Comparison of ENCODE assay signal across 22 cellular contexts in genomic region chr5:16487448-16487847, GRCh38.
"Had no signal": no experiment of that assay in that cellular context is flagged by ENCODE, and none has a peak within 500 bp of the region (broad histone marks: within the 10 kb centered on the region; RNA-seq: fewer than 3 reads in every experiment).

No MANE protein-coding gene starts in this region.

- H3K9me3 Mint-ChIP-seq: activated CD4-positive, alpha-beta memory T cell treated with anti-CD3 and anti-CD28 coated beads, Interleukin-2, amount 10 ng/mL, durations not matched to agents 7 days and 5 days; activated naive CD4-positive, alpha-beta T cell treated with anti-CD3 and anti-CD28 coated beads, Interleukin-2, amount 50 U/mL, for 72 hours; naive B cell; neural progenitor cell; stimulated activated effector memory CD8-positive, alpha-beta T cell treated with anti-CD3 and anti-CD28 coated beads, Interleukin-12 subunit alpha, Interleukin-12 subunit beta, amount 100 ng/mL, for 72 hours; stimulated activated naive CD8-positive, alpha-beta T cell treated with anti-CD3 and anti-CD28 coated beads, Interleukin-15, amount 100 ng/mL, for 72 hours; T-helper 1 cell treated with Interleukin-12 subunit alpha and Interleukin-12 subunit beta and Interleukin-4 antibody, amounts not matched to agents 30 μg/mL and 1 μg/mL, for 36 hours had no signal

- H3K27ac Mint-ChIP-seq: activated CD4-positive, alpha-beta memory T cell treated with anti-CD3 and anti-CD28 coated beads, Interleukin-2, amount 10 ng/mL, durations not matched to agents 7 days and 5 days; neural progenitor cell; stimulated activated effector memory CD8-positive, alpha-beta T cell treated with anti-CD3 and anti-CD28 coated beads, Interleukin-12 subunit alpha, Interleukin-12 subunit beta, amount 100 ng/mL, for 72 hours; stimulated activated naive CD8-positive, alpha-beta T cell treated with anti-CD3 and anti-CD28 coated beads, Interleukin-15, amount 100 ng/mL, for 72 hours; T-helper 1 cell treated with Interleukin-12 subunit alpha and Interleukin-12 subunit beta and Interleukin-4 antibody, amounts not matched to agents 30 μg/mL and 1 μg/mL, for 36 hours had no signal

- H3K4me2 ChIP-seq: neural progenitor cell had no signal

- H3K27ac ChIP-seq: coronary artery, left lung, neural progenitor cell, prostate gland, SJSA1, suprapubic skin, tibial nerve, uterus had no signal

- H3K9me3 ChIP-seq: left lung, prostate gland, right atrium auricular region, SJSA1, suprapubic skin, tibial nerve, uterus had no signal

- H3K27me3 Mint-ChIP-seq: activated CD4-positive, alpha-beta memory T cell treated with anti-CD3 and anti-CD28 coated beads, Interleukin-2, amount 10 ng/mL, durations not matched to agents 7 days and 5 days; naive B cell; stimulated activated naive CD8-positive, alpha-beta T cell treated with anti-CD3 and anti-CD28 coated beads, Interleukin-15, amount 100 ng/mL, for 72 hours had no signal

- H3K27me3 ChIP-seq: left lung, neural progenitor cell, right atrium auricular region, suprapubic skin, tibial nerve, uterus had no signal

- FAIRE-seq: astrocyte, bronchial epithelial cell, endometrium had no signal

- H2AFZ ChIP-seq: neural progenitor cell had no signal

- H3K36me3 ChIP-seq: left lung, neural progenitor cell, prostate gland, right atrium auricular region, SJSA1, suprapubic skin, tibial nerve, uterus had no signal

- H3K4me1 Mint-ChIP-seq: neural progenitor cell had no signal

- H3K9ac ChIP-seq: neural progenitor cell had no signal

- H3K4me3 ChIP-seq: coronary artery, left lung, neural progenitor cell, prostate gland, right atrium auricular region, SJSA1, suprapubic skin, tibial nerve, uterus had no signal

- DNase-seq: activated CD4-positive, alpha-beta memory T cell treated with anti-CD3 and anti-CD28 coated beads, Interleukin-2, amount 10 ng/mL, durations not matched to agents 7 days and 5 days; activated CD4-positive, alpha-beta T cell treated with anti-CD3 and anti-CD28 coated beads for 4 hours; activated CD4-positive, CD25-positive, alpha-beta regulatory T cell; activated gamma-delta T cell; left lung; naive B cell; stimulated activated CD4-positive, alpha-beta T cell treated with anti-CD3 and anti-CD28 coated beads, Interleukin-1b, Interleukin-23, amount 100 ng/mL, for 48 hours; stimulated activated naive CD8-positive, alpha-beta T cell treated with anti-CD3 and anti-CD28 coated beads, Interleukin-15, amount 100 ng/mL, for 72 hours; uterus had no signal

- H3K4me1 ChIP-seq: neural progenitor cell, prostate gland, SJSA1, uterus had no signal

- H3K36me3 Mint-ChIP-seq: activated naive CD4-positive, alpha-beta T cell treated with anti-CD3 and anti-CD28 coated beads, Interleukin-2, amount 50 U/mL, for 72 hours; naive B cell; neural progenitor cell; stimulated activated effector memory CD8-positive, alpha-beta T cell treated with anti-CD3 and anti-CD28 coated beads, Interleukin-12 subunit alpha, Interleukin-12 subunit beta, amount 100 ng/mL, for 72 hours had no signal

- H3K4me3 Mint-ChIP-seq: activated CD4-positive, alpha-beta memory T cell treated with anti-CD3 and anti-CD28 coated beads, Interleukin-2, amount 10 ng/mL, durations not matched to agents 7 days and 5 days; neural progenitor cell; stimulated activated effector memory CD8-positive, alpha-beta T cell treated with anti-CD3 and anti-CD28 coated beads, Interleukin-12 subunit alpha, Interleukin-12 subunit beta, amount 100 ng/mL, for 72 hours; stimulated activated naive CD8-positive, alpha-beta T cell treated with anti-CD3 and anti-CD28 coated beads, Interleukin-15, amount 100 ng/mL, for 72 hours; T-helper 1 cell treated with Interleukin-12 subunit alpha and Interleukin-12 subunit beta and Interleukin-4 antibody, amounts not matched to agents 30 μg/mL and 1 μg/mL, for 36 hours had no signal
